In the genomic region with DNA sequence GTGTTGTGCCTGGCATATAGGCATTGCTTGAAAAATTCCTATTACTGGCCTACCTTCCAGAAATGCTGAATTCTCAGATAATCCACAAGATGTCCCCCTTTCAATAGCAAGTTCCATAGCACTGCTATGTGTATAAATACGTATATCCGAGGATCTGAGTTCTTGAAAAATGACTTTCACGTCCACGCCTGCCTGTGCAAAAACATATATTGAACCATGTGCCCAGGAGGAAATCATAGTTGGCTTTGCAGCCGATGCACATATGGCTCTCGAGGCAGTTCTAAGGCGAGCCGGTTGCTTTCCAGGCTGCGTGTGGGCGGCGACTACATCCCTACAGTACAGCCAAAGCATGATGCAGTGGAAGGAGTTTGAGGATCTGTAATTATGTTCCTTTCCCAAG, we compare ENCODE assay signal across 9 cellular contexts. TPM values are rescaled to one million over a fixed set of nuclear protein-coding genes. Genes with fewer than 3 reads are reported as not detected.
DNase-seq lines count a peak whose midpoint lies in the region; ATAC-seq and TF ChIP-seq lines count a peak whose summit lies in the region.
"Had no signal": no experiment of that assay in that cellular context is flagged by ENCODE, and none has a peak within 500 bp of the region (broad histone marks: within the 10 kb centered on the region; RNA-seq: fewer than 3 reads in every experiment).

No MANE protein-coding gene starts in this region.

- intact Hi-C loops in PC-9 (cut with micrococcal nuclease; ENCODE audit: unreplicated experiment) (loop anchor here (1.0 kb wide), 1 partner anchor 33 kb away; no protein-coding TSS in a partner anchor), sigmoid colon (cut with DNase I) (no loop called here), psoas muscle (cut with DNase I) (no loop called here)

- no peaks in the 10 kb centered on the region for H3K9me2 ChIP-seq in PC-9 (ENCODE audit: insufficient read depth)

- TF ChIP-seq POLR2A in sigmoid colon (IDR thresholded peaks at IDR 0.05) = no peak

- BruUV-seq in PC-9 (replicated peaks; lab: Mats Ljungman, UMichigan) = no TSS peak

- WGBS in sigmoid colon, 2 donors = 9 to 39% methylated on average over 11 of the region's 11 CpGs
- WGBS in psoas muscle, 3 donors = 23 to 40% (median 25%) methylated on average over 11 of the region's 11 CpGs

- H3K36me3 ChIP-seq in PC-9 (ENCODE audit: low read depth) (no peaks in the 10 kb centered on the region), sigmoid colon (no peaks in the 10 kb centered on the region), psoas muscle (ENCODE audit: insufficient read depth in 1 of 2, low read depth in 1 of 2) (no peaks in the 10 kb centered on the region)

- H3K4me2 ChIP-seq in PC-9 = peak overlapping the region; percentile 57

- H3K4me1 ChIP-seq in PC-9 (replicated peaks; ENCODE audit: insufficient read depth) (peaks cover 24% of the 10 kb centered on the region), sigmoid colon (no peaks in the 10 kb centered on the region), psoas muscle (no peaks in the 10 kb centered on the region)

- H3K9me3 ChIP-seq in PC-9 (ENCODE audit: insufficient read depth, low read depth) = no peaks in the 10 kb centered on the region
- no peaks in the 10 kb centered on the region for H3K9me3 ChIP-seq in sigmoid colon
- H3K9me3 ChIP-seq in psoas muscle = no peaks in the 10 kb centered on the region

- POLR2A ChIA-PET in PC-9 (lab: Charles Lee; ENCODE audit: unreplicated experiment) = no interaction called here

- peak; percentile 58 for TF ChIP-seq CTCF in PC-9 (conservative IDR thresholded peaks at IDR 0.05)
- no peak for TF ChIP-seq CTCF in sigmoid colon (IDR thresholded peaks at IDR 0.05)
- no peak for TF ChIP-seq CTCF in psoas muscle (IDR thresholded peaks at IDR 0.05)

- no peaks in the 10 kb centered on the region for H3K79me2 ChIP-seq in PC-9 (ENCODE audit: low read depth)

- no peak for ATAC-seq in psoas muscle
- ATAC-seq: activated T-cell treated with anti-CD3 and anti-CD28 coated beads, Interleukin-2, amount 50 U/mL, for 72 hours had no signal

- H2AFZ ChIP-seq in PC-9 = no peak overlapping the region

- CTCF ChIA-PET in PC-9 (lab: Charles Lee) = interaction anchor here (1.1 kb wide), 1 partner anchor 116 kb away, joined by 3 read pairs; no protein-coding TSS in a partner anchor

- H3K27ac ChIP-seq in PC-9 = no peak overlapping the region
- no peak overlapping the region for H3K27ac ChIP-seq in sigmoid colon
- H3K27ac ChIP-seq in psoas muscle = no peak overlapping the region

- H4K20me1 ChIP-seq in PC-9 (ENCODE audit: insufficient read depth) = no peaks in the 10 kb centered on the region

- TF ChIP-seq EP300 in sigmoid colon (IDR thresholded peaks at IDR 0.05) = no peak

- DNase-seq in HCEC 1CT (peak; percentile 38), PC-9 (peak in 1 of 2 experiments; percentile 41), fibroblast of gingiva (ENCODE audit: low read depth) (peak; percentile 16), retina (peak; percentile 31), sigmoid colon (no peak), NCI-H345 treated with DMSO at 0.1 percent for 48 hours (lab: John Stamatoyannopoulos, UW; ENCODE audit: unreplicated experiment) (no peak), psoas muscle (no peak)
- DNase-seq: activated T-cell treated with anti-CD3 and anti-CD28 coated beads, Interleukin-2, amount 50 U/mL, for 72 hours; NCI-H2029 had no signal

- peaks cover 11% of the 10 kb centered on the region; the same call in 1 of the 2 replicates for H3F3A ChIP-seq in PC-9 (ENCODE audit: insufficient read depth, low read depth)

- H3K4me3 ChIP-seq in PC-9 = no peak overlapping the region
- peak overlapping the region in 1 of 4 donors; percentile 13 for H3K4me3 ChIP-seq in sigmoid colon
- no peak overlapping the region for H3K4me3 ChIP-seq in psoas muscle

- H3K27me3 ChIP-seq in PC-9 (ENCODE audit: insufficient read depth, low read depth) = no peaks in the 10 kb centered on the region
- peaks cover 0 to 2% (median 0%) of the 10 kb centered on the region in 3 donors for H3K27me3 ChIP-seq in sigmoid colon
- H3K27me3 ChIP-seq in psoas muscle (ENCODE audit: insufficient read depth in 3 of 3, low read length in 2 of 3) = peaks cover 0 to 35% (median 0%) of the 10 kb centered on the region in 3 donors

RNA-seq across cellular contexts. Expression of a gene that starts 55.4 kb away (rescaled TPM):
- total RNA-seq in PC-9 (2021) (1.6 and 1.9 TPM in 2 replicates), sigmoid colon (not detected), psoas muscle (not detected)
- polyA plus RNA-seq in sigmoid colon (not detected), psoas muscle (not detected)
- total RNA-seq: activated T-cell treated with anti-CD3 and anti-CD28 coated beads, Interleukin-2, amount 50 U/mL, for 72 hours had no signal

Comparison
In these comparisons a context has a peak if more than half of its experiments do, and no peak if none do; other contexts are left out.
1. DNase-seq: peak in HCEC 1CT (single experiment), fibroblast of gingiva (single experiment) and retina (single experiment); none in sigmoid colon (single experiment), NCI-H345 treated with DMSO at 0.1 percent for 48 hours (single experiment) and psoas muscle (0 of 2).